In the genomic region with DNA sequence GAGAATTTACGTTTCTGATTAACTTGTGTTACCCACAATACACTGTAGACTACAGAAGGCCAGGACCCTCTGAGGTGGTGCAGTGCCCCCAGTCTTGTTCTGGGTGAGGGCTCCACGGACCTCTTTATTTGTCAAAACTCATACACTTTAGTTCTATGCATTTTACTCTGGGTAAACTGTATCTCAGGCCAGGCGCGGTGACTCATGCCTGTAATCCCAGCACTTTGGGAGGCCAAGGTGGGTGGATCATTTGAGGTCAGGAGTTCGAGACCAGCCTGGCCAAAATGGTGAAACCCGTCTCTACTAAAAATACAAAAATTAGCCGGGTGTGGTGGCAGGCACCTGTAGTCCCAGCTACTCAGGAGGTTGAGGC, we compare ENCODE assay signal across 8 cellular contexts. TPM values are rescaled to one million over a fixed set of nuclear protein-coding genes. Genes with fewer than 3 reads are reported as not detected.
DNase-seq lines count a peak whose midpoint lies in the region; ATAC-seq and TF ChIP-seq lines count a peak whose summit lies in the region.
"Not testable (repeated sequence)": the region's sequence is repeated elsewhere in the genome, so short reads cannot be mapped to it uniquely, and the experiment has no call there.

No MANE protein-coding gene starts in this region.

- CTCF ChIA-PET in mammary epithelial cell (lab: Charles Lee; ENCODE audit: low non-redundant PET): not testable (repeated sequence)

- H3K27me3 Mint-ChIP-seq in stimulated activated memory B cell treated with anti-CD40 and anti-IgM and Interleukin-4, amounts not matched to agents 10 μg/mL and 1 μg/mL and 100 μg/mL, for 72 hours: not testable (repeated sequence)

- peak overlapping the region; percentile 81 for H3K27ac ChIP-seq in BLaER1
- peak overlapping the region; percentile 86 for H3K27ac ChIP-seq in HUES48 (ENCODE audit: low read depth, low read length)
- not testable (repeated sequence) for H3K27ac ChIP-seq in mammary epithelial cell (ENCODE audit: insufficient read depth, low read depth, low read length); osteoblast (ENCODE audit: low read depth, low read length)
- peak overlapping the region in 3 of 4 donors; percentile 31 to 56 (median 32) for H3K27ac ChIP-seq in gastroesophageal sphincter
- H3K27ac ChIP-seq in mesodermal cell (ENCODE audit: low read depth, low read length, severe bottlenecking): peak overlapping the region; percentile 95

- not testable (repeated sequence) for TF ChIP-seq EP300 in gastroesophageal sphincter (IDR thresholded peaks at IDR 0.05)

- not testable (repeated sequence) for H3K4me3 Mint-ChIP-seq in stimulated activated memory B cell treated with anti-CD40 and anti-IgM and Interleukin-4, amounts not matched to agents 10 μg/mL and 1 μg/mL and 100 μg/mL, for 72 hours

- dilution Hi-C loops in mammary epithelial cell (cut with HindIII; ENCODE audit: low sequenced_read_pairs): not testable (repeated sequence)

- intact Hi-C loops in mammary epithelial cell (cut with micrococcal nuclease): not testable (repeated sequence)

- not testable (repeated sequence) for H3K36me3 ChIP-seq in BLaER1; HUES48 (ENCODE audit: control insufficient read depth, insufficient read depth, low read length); mammary epithelial cell (ENCODE audit: insufficient read depth, low read length); gastroesophageal sphincter; mesodermal cell (ENCODE audit: control insufficient read depth, insufficient read depth, low read length); osteoblast (ENCODE audit: insufficient read depth, low read length)

- peak overlapping the region; percentile 88 for H3K27ac Mint-ChIP-seq in stimulated activated memory B cell treated with anti-CD40 and anti-IgM and Interleukin-4, amounts not matched to agents 10 μg/mL and 1 μg/mL and 100 μg/mL, for 72 hours

- peak overlapping the region; percentile 82 for H3K4me2 ChIP-seq in BLaER1
- not testable (repeated sequence) for H3K4me2 ChIP-seq in mammary epithelial cell (ENCODE audit: insufficient read depth, low read depth, low read length); osteoblast (ENCODE audit: insufficient read depth, low read length)

- H3K4me3 ChIP-seq in BLaER1; HUES48 (ENCODE audit: low read depth, low read length); mammary epithelial cell (replicated peaks in 1 of 3; ENCODE audit: insufficient read depth in 1 of 3, low read depth in 2 of 3, low read length in 3 of 3); gastroesophageal sphincter; mesodermal cell (ENCODE audit: extremely low read depth, insufficient read depth, low read length, poor library complexity, severe bottlenecking); osteoblast (ENCODE audit: insufficient read depth, low read length): not testable (repeated sequence)

- peak; percentile 22; the same call in 2 of the 3 replicates for ATAC-seq in SK-N-SH treated with all-trans-retinoic acid at 6 μM for 48 hours
- ATAC-seq in gastroesophageal sphincter; stimulated activated memory B cell treated with anti-CD40 and anti-IgM and Interleukin-4, amounts not matched to agents 10 μg/mL and 1 μg/mL and 100 μg/mL, for 72 hours: not testable (repeated sequence)

- H3K36me3 Mint-ChIP-seq in stimulated activated memory B cell treated with anti-CD40 and anti-IgM and Interleukin-4, amounts not matched to agents 10 μg/mL and 1 μg/mL and 100 μg/mL, for 72 hours: not testable (repeated sequence)

- WGBS in mammary epithelial cell (ENCODE audit: low coverage, missing lambda C conversion rate): 71% methylated on average over 6 of the region's 7 CpGs
- 66% methylated on average over 2 of the region's 7 CpGs; no CpG with 5 or more reads in 1 of the 2 donors for WGBS in gastroesophageal sphincter (ENCODE audit: low coverage in 1 of 2), 2 donors
- WGBS in mesodermal cell (ENCODE audit: insufficient coverage in 2 of 2), 2 experiments: 77 to 88% methylated on average over 5 of the region's 7 CpGs

- H3K4me1 ChIP-seq in BLaER1 (peaks cover 51% of the 10 kb centered on the region), HUES48 (ENCODE audit: control insufficient read depth, insufficient read depth, low read length) (peaks cover 13% of the 10 kb centered on the region), mesodermal cell (ENCODE audit: control insufficient read depth, insufficient read depth, low read length, poor library complexity, severe bottlenecking) (peaks cover 17% of the 10 kb centered on the region)
- H3K4me1 ChIP-seq in mammary epithelial cell (ENCODE audit: insufficient read depth, low read length); gastroesophageal sphincter; osteoblast (ENCODE audit: insufficient read depth, low read length): not testable (repeated sequence)

- peak overlapping the region; percentile 80 for H2AFZ ChIP-seq in mammary epithelial cell (ENCODE audit: low read depth, low read length)
- peak overlapping the region; percentile 93 for H2AFZ ChIP-seq in osteoblast (ENCODE audit: low read length)

- not testable (repeated sequence) for BruUV-seq in mammary epithelial cell (replicated peaks; lab: Mats Ljungman, UMichigan)

- DNase-seq in mammary epithelial cell; osteoblast (ENCODE audit: insufficient read length, low spot score, missing footprints): not testable (repeated sequence)

- in situ Hi-C loops in mammary epithelial cell (cut with MboI; ENCODE audit: low sequenced_read_pairs in 2 of 2): not testable (repeated sequence)

- not testable (repeated sequence) for H3K27me3 ChIP-seq in BLaER1; HUES48 (ENCODE audit: control insufficient read depth, insufficient read depth, low read length); mammary epithelial cell (ENCODE audit: insufficient read depth, low read length); gastroesophageal sphincter; osteoblast (ENCODE audit: insufficient read depth, low read length)

- not testable (repeated sequence) for H3K9me3 Mint-ChIP-seq in stimulated activated memory B cell treated with anti-CD40 and anti-IgM and Interleukin-4, amounts not matched to agents 10 μg/mL and 1 μg/mL and 100 μg/mL, for 72 hours

- not testable (repeated sequence) for TF ChIP-seq POLR2A in gastroesophageal sphincter (IDR thresholded peaks at IDR 0.05)

- not testable (repeated sequence) for H3K79me2 ChIP-seq in mammary epithelial cell (ENCODE audit: insufficient read depth, low read length); osteoblast (ENCODE audit: insufficient read depth, low read length)

- peak overlapping the region; percentile 58 for H3K9ac ChIP-seq in BLaER1
- not testable (repeated sequence) for H3K9ac ChIP-seq in HUES48 (ENCODE audit: low read depth, low read length); mammary epithelial cell (ENCODE audit: insufficient read depth, low read length)

- peaks cover 11% of the 10 kb centered on the region for H3K9me3 ChIP-seq in BLaER1
- H3K9me3 ChIP-seq in HUES48 (ENCODE audit: control insufficient read depth, insufficient read depth, low read length); mammary epithelial cell (replicated peaks; ENCODE audit: insufficient read depth, low read length); gastroesophageal sphincter; mesodermal cell (ENCODE audit: control insufficient read depth, low read length); osteoblast (ENCODE audit: low read depth, low read length): not testable (repeated sequence)

- not testable (repeated sequence) for TF ChIP-seq CTCF in mammary epithelial cell (conservative IDR thresholded peaks at IDR 0.05 in 1 of 2, IDR thresholded peaks at IDR 0.05 in 1 of 2; ENCODE audit: extremely low read depth in 1 of 2, insufficient read depth in 1 of 2, low read depth in 1 of 2, low read length in 2 of 2); gastroesophageal sphincter (IDR thresholded peaks at IDR 0.05); osteoblast (IDR thresholded peaks at IDR 0.05; ENCODE audit: extremely low read depth, low read depth, low read length)

- not testable (repeated sequence) for H4K20me1 ChIP-seq in BLaER1; mammary epithelial cell (ENCODE audit: insufficient read depth, low read length); osteoblast (ENCODE audit: insufficient read depth, low read length)

- peaks cover 48% of the 10 kb centered on the region for H3K4me1 Mint-ChIP-seq in stimulated activated memory B cell treated with anti-CD40 and anti-IgM and Interleukin-4, amounts not matched to agents 10 μg/mL and 1 μg/mL and 100 μg/mL, for 72 hours

RNA-seq across cellular contexts. Expression of a gene that starts 22.9 kb away (rescaled TPM):
- total RNA-seq in mammary epithelial cell: 100 to 1,000 TPM in 1 of 2 donors, 10 to 100 TPM in 1; 65.7 to 125 TPM
- 64.5 TPM for polyA plus RNA-seq in mammary epithelial cell
- polyA minus RNA-seq in mammary epithelial cell: 52.1 TPM
- total RNA-seq in gastroesophageal sphincter: 100 to 1,000 TPM in 1 of 4 donors, 10 to 100 TPM in 3; 44.6 to 102 (median 64.7) TPM
- 58.2 TPM for polyA plus RNA-seq in mesodermal cell (2013, experiment 1 of 2)
- 54.6 TPM for polyA plus RNA-seq in mesodermal cell (2013, experiment 2 of 2)
- 46.6 and 49.2 TPM in 2 replicates for total RNA-seq in osteoblast

RNA-seq across cellular contexts. Expression of a gene that starts 57.5 kb away (rescaled TPM):
- total RNA-seq in mammary epithelial cell (1 to 10 TPM; 1.5 to 3.8 TPM), gastroesophageal sphincter (10 to 100 TPM in 2 of 4 donors, 1 to 10 TPM in 2; 5.1 to 32.2 (median 8.8) TPM), osteoblast (2.1 and 4.3 TPM in 2 replicates)
- 0.56 TPM for polyA plus RNA-seq in mammary epithelial cell
- not detected for polyA minus RNA-seq in mammary epithelial cell
- polyA plus RNA-seq in mesodermal cell (2013, experiment 1 of 2): 20.2 TPM
- 18.6 TPM for polyA plus RNA-seq in mesodermal cell (2013, experiment 2 of 2)
